31 cellular contexts compared by ENCODE assay signal in the genomic region with DNA sequence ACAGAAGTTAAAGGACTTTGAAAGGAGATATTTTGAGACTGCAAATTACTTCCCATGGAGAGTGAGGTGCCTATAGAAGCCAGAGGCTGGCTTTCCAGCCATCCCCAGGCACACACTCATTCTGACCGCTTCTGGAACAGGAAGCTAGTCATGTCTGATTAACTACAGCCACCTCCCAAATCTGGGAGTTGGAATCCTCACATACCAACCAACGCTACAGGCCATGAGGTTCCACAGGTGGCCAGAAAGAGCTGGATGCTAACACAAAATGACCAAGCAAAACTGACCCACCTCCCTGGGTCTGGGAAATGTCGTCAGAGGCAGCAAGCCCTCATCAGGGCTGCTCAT.
DNase-seq lines count a peak whose midpoint lies in the region; ATAC-seq, FAIRE-seq and TF ChIP-seq lines count a peak whose summit lies in the region.
"Had no signal": no experiment of that assay in that cellular context is flagged by ENCODE, and none has a peak within 500 bp of the region (broad histone marks: within the 10 kb centered on the region; RNA-seq: fewer than 3 reads in every experiment).

No MANE protein-coding gene starts in this region.

- intact Hi-C loops in mucosa of descending colon (cut with DNase I, micrococcal nuclease), result no loop called here
- intact Hi-C loops in activated naive CD4-positive, alpha-beta T cell treated with anti-CD3 and anti-CD28 coated beads for 36 hours (cut with micrococcal nuclease), result no loop called here

- ATAC-seq in mucosa of descending colon (no peak), HG03469 (IDR thresholded peaks at IDR 0.05; ENCODE audit: unreplicated experiment) (no peak)
- ATAC-seq: esophagus mucosa; gastrocnemius medialis; HepG2; stimulated activated memory B cell treated with anti-CD40 and anti-IgM and Interleukin-4, amounts not matched to agents 10 μg/mL and 1 μg/mL and 100 μg/mL, for 72 hours had no signal

- H3K27ac Mint-ChIP-seq in activated naive CD4-positive, alpha-beta T cell treated with anti-CD3 and anti-CD28 coated beads for 36 hours, result no peak overlapping the region
- H3K27ac Mint-ChIP-seq: activated naive CD8-positive, alpha-beta T cell; activated T-helper 2 cell treated with anti-CD3 and anti-CD28 coated beads, Interferon-gamma antibody, Interleukin-2, Interleukin-4, amounts not matched to agents 10 μg/mL and 5 μg/mL and 100 μg/mL, durations not matched to agents 14 hours and 24 hours and 36 hours; B cell; stimulated activated memory B cell treated with anti-CD40 and anti-IgM and Interleukin-4, amounts not matched to agents 10 μg/mL and 1 μg/mL and 100 μg/mL, for 72 hours had no signal

- no peak overlapping the region for H3K9ac ChIP-seq in HUES64 (ENCODE audit: low read depth, low read length)

- no peaks in the 10 kb centered on the region for H3K27me3 ChIP-seq in HUES64 (ENCODE audit: insufficient read depth, low read length)
- no peaks in the 10 kb centered on the region for H3K27me3 ChIP-seq in bronchial epithelial cell (ENCODE audit: control insufficient read depth, insufficient read depth, low read length)
- H3K27me3 ChIP-seq: gastrocnemius medialis had no signal

- H3K36me3 Mint-ChIP-seq in activated naive CD4-positive, alpha-beta T cell treated with anti-CD3 and anti-CD28 coated beads for 36 hours (ENCODE audit: low read depth), result no peaks in the 10 kb centered on the region
- H3K36me3 Mint-ChIP-seq: activated naive CD8-positive, alpha-beta T cell; stimulated activated memory B cell treated with anti-CD40 and anti-IgM and Interleukin-4, amounts not matched to agents 10 μg/mL and 1 μg/mL and 100 μg/mL, for 72 hours had no signal

- DNase-seq in A172 (ENCODE audit: low spot score), result peak; percentile 4
- peak; percentile 10 for DNase-seq in bronchial epithelial cell (ENCODE audit: low read depth)
- DNase-seq in kidney glomerular epithelial cell (lab: John Stamatoyannopoulos, UW), result peak; percentile 80
- no peak for DNase-seq in iPS-NIHi11 (ENCODE audit: low spot score)
- no peak for DNase-seq in mucosa of descending colon
- no peak for DNase-seq in activated naive CD4-positive, alpha-beta T cell treated with anti-CD3 and anti-CD28 coated beads for 36 hours
- DNase-seq: 8988T; activated CD4-positive, alpha-beta T cell treated with anti-CD3 and anti-CD28 coated beads, Interleukin-2, amount 50 U/mL, for 4 hours; activated CD8-positive, alpha-beta memory T cell treated with anti-CD3 and anti-CD28 coated beads, Interleukin-2, amount 50 U/mL, for 4 hours; DMS153; effector CD4-positive, alpha-beta T cell; gastrocnemius medialis; GF-D8; hippocampal formation; NCI-H1092; NCI-H187; nucleus accumbens; RPMI8226; stimulated activated CD4-positive, alpha-beta T cell treated with anti-CD3 and anti-CD28 coated beads, Interleukin-4, amount 100 ng/mL, for 1 hour; WERI-Rb-1 had no signal

- no peak overlapping the region for H3K4me3 Mint-ChIP-seq in activated naive CD4-positive, alpha-beta T cell treated with anti-CD3 and anti-CD28 coated beads for 36 hours
- H3K4me3 Mint-ChIP-seq: activated naive CD8-positive, alpha-beta T cell; B cell; stimulated activated memory B cell treated with anti-CD40 and anti-IgM and Interleukin-4, amounts not matched to agents 10 μg/mL and 1 μg/mL and 100 μg/mL, for 72 hours had no signal

- H3K4me1 Mint-ChIP-seq in activated naive CD4-positive, alpha-beta T cell treated with anti-CD3 and anti-CD28 coated beads for 36 hours (ENCODE audit: low read depth), result peaks cover 10% of the 10 kb centered on the region
- H3K4me1 Mint-ChIP-seq: B cell; stimulated activated memory B cell treated with anti-CD40 and anti-IgM and Interleukin-4, amounts not matched to agents 10 μg/mL and 1 μg/mL and 100 μg/mL, for 72 hours had no signal

- H3K9me3 ChIP-seq in HUES64 (ENCODE audit: insufficient read depth, low read depth, low read length) (no peaks in the 10 kb centered on the region), mucosa of descending colon (no peaks in the 10 kb centered on the region)
- H3K9me3 ChIP-seq: gastrocnemius medialis had no signal

- 92% methylated on average over 3 of the region's 3 CpGs for WGBS in HUES64

- CTCF ChIA-PET in activated naive CD4-positive, alpha-beta T cell treated with anti-CD3 and anti-CD28 coated beads for 36 hours (lab: Charles Lee), result no interaction called here

- H3K9me3 Mint-ChIP-seq in activated naive CD4-positive, alpha-beta T cell treated with anti-CD3 and anti-CD28 coated beads for 36 hours, result no peaks in the 10 kb centered on the region
- H3K9me3 Mint-ChIP-seq: activated T-helper 2 cell treated with anti-CD3 and anti-CD28 coated beads, Interferon-gamma antibody, Interleukin-2, Interleukin-4, amounts not matched to agents 10 μg/mL and 5 μg/mL and 100 μg/mL, durations not matched to agents 14 hours and 24 hours and 36 hours; stimulated activated memory B cell treated with anti-CD40 and anti-IgM and Interleukin-4, amounts not matched to agents 10 μg/mL and 1 μg/mL and 100 μg/mL, for 72 hours had no signal

- no peaks in the 10 kb centered on the region for H3K27me3 Mint-ChIP-seq in activated naive CD4-positive, alpha-beta T cell treated with anti-CD3 and anti-CD28 coated beads for 36 hours (ENCODE audit: low read depth)
- H3K27me3 Mint-ChIP-seq: activated naive CD8-positive, alpha-beta T cell; stimulated activated memory B cell treated with anti-CD40 and anti-IgM and Interleukin-4, amounts not matched to agents 10 μg/mL and 1 μg/mL and 100 μg/mL, for 72 hours had no signal

- H3K36me3 ChIP-seq in HUES64 (ENCODE audit: insufficient read depth, low read length) (no peaks in the 10 kb centered on the region), bronchial epithelial cell (ENCODE audit: control insufficient read depth, insufficient read depth, low read length) (no peaks in the 10 kb centered on the region), mucosa of descending colon (ENCODE audit: low read depth) (no peaks in the 10 kb centered on the region)
- H3K36me3 ChIP-seq: gastrocnemius medialis, WERI-Rb-1 had no signal

- peak overlapping the region; percentile 71; the same call in 1 of the 2 replicates for H3K27ac ChIP-seq in HUES64 (ENCODE audit: low read depth, low read length)
- H3K27ac ChIP-seq: gastrocnemius medialis, SK-N-MC, WERI-Rb-1 had no signal

- H3K4me1 ChIP-seq in HUES64 (ENCODE audit: insufficient read depth, low read length) (peaks cover 22% of the 10 kb centered on the region), mucosa of descending colon (ENCODE audit: low read depth) (no peaks in the 10 kb centered on the region)

- TF ChIP-seq CTCF in bronchial epithelial cell (IDR thresholded peaks at IDR 0.05; ENCODE audit: insufficient read depth, low read length, severe bottlenecking) (no peak), mucosa of descending colon (IDR thresholded peaks at IDR 0.05) (no peak)

- no peak overlapping the region for H3K4me3 ChIP-seq in HUES64 (ENCODE audit: low read length)
- no peak overlapping the region for H3K4me3 ChIP-seq in bronchial epithelial cell (ENCODE audit: low read depth, low read length)
- no peak overlapping the region for H3K4me3 ChIP-seq in mucosa of descending colon
- H3K4me3 ChIP-seq: gastrocnemius medialis, lung, SK-N-MC had no signal

- no peak for FAIRE-seq in bronchial epithelial cell (lab: Jason Lieb, UNC)
- FAIRE-seq: HepG2, keratinocyte had no signal

Comparison
In these comparisons a context has a peak if more than half of its experiments do, and no peak if none do; other contexts are left out.
1. DNase-seq: peak in A172 (single experiment), bronchial epithelial cell (single experiment) and kidney glomerular epithelial cell (single experiment); none in iPS-NIHi11 (single experiment), mucosa of descending colon (0 of 3) and activated naive CD4-positive, alpha-beta T cell treated with anti-CD3 and anti-CD28 coated beads for 36 hours (single experiment).